In genomic region chr22:20949698-20950183, GRCh38 we compare ENCODE assay signal across 23 cellular contexts. TPM values are rescaled to one million over a fixed set of nuclear protein-coding genes. Genes with fewer than 3 reads are reported as not detected.
DNase-seq lines count a peak whose midpoint lies in the region; ATAC-seq, FAIRE-seq and TF ChIP-seq lines count a peak whose summit lies in the region.
"Had no signal": no experiment of that assay in that cellular context is flagged by ENCODE, and none has a peak within 500 bp of the region (broad histone marks: within the 10 kb centered on the region; RNA-seq: fewer than 3 reads in every experiment).

No MANE protein-coding gene starts in this region.

- dilution Hi-C loops in keratinocyte (cut with MboI; ENCODE audit: extremely low pct_ligation_motif_present, low sequenced_read_pairs): no loop called here

- no peak overlapping the region for H2BK120ac ChIP-seq in mesendoderm (ENCODE audit: low read depth, low read length)

- no peaks in the 10 kb centered on the region for H3K27me3 Mint-ChIP-seq in activated naive CD4-positive, alpha-beta T cell treated with anti-CD3 and anti-CD28 coated beads, Interleukin-2, amount 10 ng/mL, durations not matched to agents 7 days and 5 days
- no peaks in the 10 kb centered on the region for H3K27me3 Mint-ChIP-seq in activated naive CD4-positive, alpha-beta T cell treated with anti-CD3 and anti-CD28 coated beads for 36 hours (ENCODE audit: low read depth)
- no peaks in the 10 kb centered on the region for H3K27me3 Mint-ChIP-seq in T-helper 17 cell
- H3K27me3 Mint-ChIP-seq: activated naive CD4-positive, alpha-beta T cell treated with anti-CD3 and anti-CD28 coated beads, Interleukin-2, amount 50 U/mL, for 24 hours had no signal

- H3K4me1 Mint-ChIP-seq in activated naive CD4-positive, alpha-beta T cell treated with anti-CD3 and anti-CD28 coated beads, Interleukin-2, amount 10 ng/mL, durations not matched to agents 7 days and 5 days: peaks cover 35% of the 10 kb centered on the region
- peaks cover 36% of the 10 kb centered on the region for H3K4me1 Mint-ChIP-seq in activated naive CD4-positive, alpha-beta T cell treated with anti-CD3 and anti-CD28 coated beads for 36 hours (ENCODE audit: low read depth)
- peaks cover 22% of the 10 kb centered on the region for H3K4me1 Mint-ChIP-seq in T-helper 17 cell

- no peak overlapping the region for H2BK5ac ChIP-seq in mesendoderm (ENCODE audit: low read length)

- FAIRE-seq in keratinocyte (lab: Jason Lieb, UNC): no peak
- FAIRE-seq: endometrium had no signal

- H3K23ac ChIP-seq in mesendoderm (ENCODE audit: low read length): no peak overlapping the region

- H3K4me1 ChIP-seq in keratinocyte (ENCODE audit: control insufficient read depth, extremely low read depth, insufficient read depth, low read length) (peaks cover 61% of the 10 kb centered on the region), smooth muscle cell (ENCODE audit: low read depth) (no peaks in the 10 kb centered on the region), OCI-LY7 (ENCODE audit: insufficient read depth, low read length, poor library complexity, severe bottlenecking) (no peaks in the 10 kb centered on the region), mesendoderm (ENCODE audit: control insufficient read depth, low read depth, low read length) (no peaks in the 10 kb centered on the region), uterus (no peaks in the 10 kb centered on the region)

- H3K9me3 Mint-ChIP-seq in activated naive CD4-positive, alpha-beta T cell treated with anti-CD3 and anti-CD28 coated beads, Interleukin-2, amount 10 ng/mL, durations not matched to agents 7 days and 5 days: no peaks in the 10 kb centered on the region
- H3K9me3 Mint-ChIP-seq in activated naive CD4-positive, alpha-beta T cell treated with anti-CD3 and anti-CD28 coated beads for 36 hours: no peaks in the 10 kb centered on the region
- H3K9me3 Mint-ChIP-seq: activated naive CD4-positive, alpha-beta T cell treated with anti-CD3 and anti-CD28 coated beads, Interleukin-2, amount 50 U/mL, for 24 hours had no signal

- no peak for DNase-seq in activated naive CD4-positive, alpha-beta T cell treated with anti-CD3 and anti-CD28 coated beads, Interleukin-2, amount 10 ng/mL, durations not matched to agents 7 days and 5 days
- DNase-seq in activated naive CD4-positive, alpha-beta T cell treated with anti-CD3 and anti-CD28 coated beads for 36 hours: no peak
- DNase-seq in T-helper 17 cell: no peak
- DNase-seq in keratinocyte (ENCODE audit: low read depth, low spot score): no peak
- DNase-seq in smooth muscle cell (lab: John Stamatoyannopoulos, UW; ENCODE audit: unreplicated experiment): no peak
- DNase-seq in OCI-LY7 (ENCODE audit: low spot score): no peak
- no peak for DNase-seq in mesendoderm
- no peak for DNase-seq in uterus
- DNase-seq: activated T-cell treated with anti-CD3 and anti-CD28 coated beads, Interleukin-2, amount 50 U/mL, for 1 hour; DMS153; GDM1; left lung; NCI-H1417 treated with DMSO at 0.1 percent for 48 hours; NCI-H524; occipital lobe; right cardiac atrium; Right ventricle myocardium superior; substantia nigra; SW 1271 had no signal

- H2BK15ac ChIP-seq in mesendoderm (replicated peaks; ENCODE audit: low read depth): no peak overlapping the region

- H3K27ac Mint-ChIP-seq in activated naive CD4-positive, alpha-beta T cell treated with anti-CD3 and anti-CD28 coated beads, Interleukin-2, amount 10 ng/mL, durations not matched to agents 7 days and 5 days: peak overlapping the region; percentile 68
- H3K27ac Mint-ChIP-seq in activated naive CD4-positive, alpha-beta T cell treated with anti-CD3 and anti-CD28 coated beads for 36 hours: no peak overlapping the region
- H3K27ac Mint-ChIP-seq in T-helper 17 cell: peak overlapping the region; percentile 4
- H3K27ac Mint-ChIP-seq: activated naive CD4-positive, alpha-beta T cell treated with anti-CD3 and anti-CD28 coated beads, Interleukin-2, amount 50 U/mL, for 24 hours had no signal

- H3K9me1 ChIP-seq in keratinocyte (ENCODE audit: control insufficient read depth, extremely low read depth, insufficient read depth, low read length): no peaks in the 10 kb centered on the region

- H2AFZ ChIP-seq in keratinocyte (ENCODE audit: control insufficient read depth, low read length) (no peak overlapping the region), smooth muscle cell (ENCODE audit: low read depth) (no peak overlapping the region), OCI-LY7 (ENCODE audit: low read length) (no peak overlapping the region)

- no peak overlapping the region for H3K4me3 ChIP-seq in keratinocyte (ENCODE audit: control insufficient read depth in 2 of 3, extremely low read depth in 1 of 3, insufficient read depth in 2 of 3, low read depth in 1 of 3, low read length in 3 of 3)
- H3K4me3 ChIP-seq in smooth muscle cell: no peak overlapping the region
- H3K4me3 ChIP-seq in OCI-LY7 (ENCODE audit: low read depth, low read length, poor library complexity, severe bottlenecking): no peak overlapping the region
- H3K4me3 ChIP-seq in mesendoderm (ENCODE audit: low read length): no peak overlapping the region
- no peak overlapping the region for H3K4me3 ChIP-seq in uterus
- H3K4me3 ChIP-seq: left lung, mucosa of descending colon had no signal

- CTCF ChIA-PET in activated naive CD4-positive, alpha-beta T cell treated with anti-CD3 and anti-CD28 coated beads, Interleukin-2, amount 10 ng/mL, durations not matched to agents 7 days and 5 days (lab: Charles Lee): no interaction called here
- CTCF ChIA-PET in activated naive CD4-positive, alpha-beta T cell treated with anti-CD3 and anti-CD28 coated beads for 36 hours (lab: Charles Lee): no interaction called here
- CTCF ChIA-PET in OCI-LY7 (lab: Charles Lee; ENCODE audit: unreplicated experiment): no interaction called here

- H3K79me2 ChIP-seq in keratinocyte (ENCODE audit: control insufficient read depth, insufficient read depth, low read length) (peaks cover 78% of the 10 kb centered on the region), smooth muscle cell (ENCODE audit: low read depth) (peaks cover 61% of the 10 kb centered on the region), OCI-LY7 (ENCODE audit: insufficient read depth, low read depth, low read length) (peaks cover 55% of the 10 kb centered on the region), mesendoderm (ENCODE audit: control insufficient read depth, insufficient read depth, low read length) (peaks cover 46% of the 10 kb centered on the region)

- no peak overlapping the region for H3K4me3 Mint-ChIP-seq in activated naive CD4-positive, alpha-beta T cell treated with anti-CD3 and anti-CD28 coated beads, Interleukin-2, amount 10 ng/mL, durations not matched to agents 7 days and 5 days
- no peak overlapping the region for H3K4me3 Mint-ChIP-seq in activated naive CD4-positive, alpha-beta T cell treated with anti-CD3 and anti-CD28 coated beads for 36 hours
- H3K4me3 Mint-ChIP-seq in T-helper 17 cell: no peak overlapping the region
- H3K4me3 Mint-ChIP-seq: activated naive CD4-positive, alpha-beta T cell treated with anti-CD3 and anti-CD28 coated beads, Interleukin-2, amount 50 U/mL, for 24 hours had no signal

- no peak overlapping the region for H3K18ac ChIP-seq in mesendoderm (ENCODE audit: low read length)

- no peak overlapping the region for H3K4ac ChIP-seq in mesendoderm (ENCODE audit: low read depth, low read length)

- H3K56ac ChIP-seq in mesendoderm (ENCODE audit: low read length): no peak overlapping the region

- TF ChIP-seq POLR2A in uterus (IDR thresholded peaks at IDR 0.05): no peak

- TF ChIP-seq CTCF in keratinocyte (optimal IDR thresholded peaks at IDR 0.05 in 1 of 3, IDR thresholded peaks at IDR 0.05 in 1 of 3, conservative IDR thresholded peaks at IDR 0.05 in 1 of 3; ENCODE audit: extremely low read depth in 1 of 3, insufficient read depth in 2 of 3, low read length in 3 of 3) (no peak), smooth muscle cell (IDR thresholded peaks at IDR 0.05; ENCODE audit: borderline replicate concordance, insufficient read depth, poor library complexity, severe bottlenecking) (no peak), OCI-LY7 (conservative IDR thresholded peaks at IDR 0.05; ENCODE audit: low read length) (no peak), uterus (IDR thresholded peaks at IDR 0.05) (no peak)

- no peak overlapping the region for H3K9ac ChIP-seq in keratinocyte (ENCODE audit: control insufficient read depth, extremely low read depth, insufficient read depth, low read length)
- H3K9ac ChIP-seq in smooth muscle cell (ENCODE audit: low read depth): no peak overlapping the region
- H3K9ac ChIP-seq in mesendoderm (ENCODE audit: low read length): no peak overlapping the region

- no peak overlapping the region for H2AK5ac ChIP-seq in mesendoderm (ENCODE audit: low read length)

- peaks cover 22% of the 10 kb centered on the region for H3K79me1 ChIP-seq in mesendoderm (ENCODE audit: low read length)

- H3K9me3 ChIP-seq in T-helper 17 cell (ENCODE audit: control insufficient read depth, low read length, poor library complexity, severe bottlenecking) (no peaks in the 10 kb centered on the region), keratinocyte (ENCODE audit: control insufficient read depth, low read depth, low read length) (no peaks in the 10 kb centered on the region), smooth muscle cell (replicated peaks; ENCODE audit: low read depth) (no peaks in the 10 kb centered on the region), OCI-LY7 (ENCODE audit: low read length) (no peaks in the 10 kb centered on the region), uterus (no peaks in the 10 kb centered on the region)
- H3K9me3 ChIP-seq: left lung, mucosa of descending colon had no signal

- no peak overlapping the region for H4K5ac ChIP-seq in mesendoderm (ENCODE audit: low read length)

- H3K4me2 ChIP-seq in keratinocyte (ENCODE audit: control insufficient read depth, extremely low read depth, insufficient read depth, low read depth, low read length): no peak overlapping the region
- no peak overlapping the region for H3K4me2 ChIP-seq in smooth muscle cell
- no peak overlapping the region for H3K4me2 ChIP-seq in OCI-LY7 (ENCODE audit: low read length)
- H3K4me2 ChIP-seq in mesendoderm (ENCODE audit: low read length): no peak overlapping the region

- POLR2A ChIA-PET in OCI-LY7 (lab: Charles Lee): interaction anchor here (0.5 kb wide), 1 partner anchor 32 kb away, joined by 3 read pairs; no protein-coding TSS in a partner anchor

- intact Hi-C loops in activated naive CD4-positive, alpha-beta T cell treated with anti-CD3 and anti-CD28 coated beads for 36 hours (cut with micrococcal nuclease): loop anchor here (10.0 kb wide), 1 partner anchor 135 kb away; no protein-coding TSS in a partner anchor
- intact Hi-C loops in OCI-LY7 (cut with micrococcal nuclease; ENCODE audit: unreplicated experiment): no loop called here
- intact Hi-C loops in uterus (cut with DNase I; ENCODE audit: low total_unique reads): no loop called here

- whole genome bisulfite sequencing in smooth muscle cell (ENCODE audit: low lambda C conversion rate): 86% methylated on average over 13 of the region's 13 CpGs
- WGBS in mesendoderm (ENCODE audit: extremely low coverage, insufficient coverage, low lambda C conversion rate): no CpG with 5 or more reads among the region's 13 CpGs

- no peak for ATAC-seq in T-helper 17 cell
- ATAC-seq: right cardiac atrium had no signal

- BruUV-seq in OCI-LY7 (replicated peaks; lab: Mats Ljungman, UMichigan): no TSS peak

- no peaks in the 10 kb centered on the region for H3K9me2 ChIP-seq in OCI-LY7 (ENCODE audit: insufficient read depth, low read length)

- no peaks in the 10 kb centered on the region for H3K27me3 ChIP-seq in keratinocyte (ENCODE audit: control insufficient read depth, extremely low read depth, insufficient read depth, low read length)
- no peaks in the 10 kb centered on the region for H3K27me3 ChIP-seq in smooth muscle cell (ENCODE audit: low read depth)
- no peaks in the 10 kb centered on the region for H3K27me3 ChIP-seq in mesendoderm (ENCODE audit: insufficient read depth, low read length, poor library complexity)
- H3K27me3 ChIP-seq in uterus: no peaks in the 10 kb centered on the region
- H3K27me3 ChIP-seq: left lung had no signal

- H3K36me3 Mint-ChIP-seq in activated naive CD4-positive, alpha-beta T cell treated with anti-CD3 and anti-CD28 coated beads, Interleukin-2, amount 10 ng/mL, durations not matched to agents 7 days and 5 days: peaks cover 52% of the 10 kb centered on the region
- peaks cover 24% of the 10 kb centered on the region for H3K36me3 Mint-ChIP-seq in activated naive CD4-positive, alpha-beta T cell treated with anti-CD3 and anti-CD28 coated beads for 36 hours (ENCODE audit: low read depth)
- H3K36me3 Mint-ChIP-seq in T-helper 17 cell (ENCODE audit: low read depth): peaks cover 4% of the 10 kb centered on the region
- H3K36me3 Mint-ChIP-seq: activated naive CD4-positive, alpha-beta T cell treated with anti-CD3 and anti-CD28 coated beads, Interleukin-2, amount 50 U/mL, for 24 hours had no signal

- peaks cover 4% of the 10 kb centered on the region for H4K20me1 ChIP-seq in keratinocyte (ENCODE audit: control insufficient read depth, extremely low read depth, insufficient read depth, low read length)
- H4K20me1 ChIP-seq in smooth muscle cell (ENCODE audit: low read depth): peaks cover 97% of the 10 kb centered on the region
- peaks cover 19% of the 10 kb centered on the region; the same call in 1 of the 2 replicates for H4K20me1 ChIP-seq in OCI-LY7 (ENCODE audit: insufficient read depth, low read length)

- no peak overlapping the region for H4K8ac ChIP-seq in mesendoderm (ENCODE audit: low read depth, low read length)

- H3K36me3 ChIP-seq in keratinocyte (ENCODE audit: control insufficient read depth in 2 of 2, extremely low read depth in 1 of 2, insufficient read depth in 2 of 2, low read length in 2 of 2) (peaks cover 11 to 42% of the 10 kb centered on the region in 2 experiments), smooth muscle cell (ENCODE audit: low read depth) (no peaks in the 10 kb centered on the region), OCI-LY7 (ENCODE audit: insufficient read depth, low read length) (peaks cover 90% of the 10 kb centered on the region), mesendoderm (ENCODE audit: control insufficient read depth, insufficient read depth, low read length) (peaks cover 6% of the 10 kb centered on the region), uterus (no peaks in the 10 kb centered on the region)

- H3K27ac ChIP-seq in keratinocyte (ENCODE audit: control insufficient read depth, insufficient read depth, low read length) (peak overlapping the region; percentile 23), smooth muscle cell (ENCODE audit: low read depth) (peak overlapping the region; percentile 52), OCI-LY7 (ENCODE audit: low read depth, low read length, poor library complexity, severe bottlenecking) (no peak overlapping the region), mesendoderm (ENCODE audit: low read depth, low read length) (no peak overlapping the region), uterus (no peak overlapping the region)
- H3K27ac ChIP-seq: C4-2B, left lung had no signal

- peaks cover 20% of the 10 kb centered on the region for H3F3A ChIP-seq in smooth muscle cell (ENCODE audit: low read depth)

RNA-seq across cellular contexts. Expression of gene AIFM3, which starts 17.3 kb away (rescaled TPM):
- total RNA-seq in activated naive CD4-positive, alpha-beta T cell treated with anti-CD3 and anti-CD28 coated beads for 36 hours: under 1 TPM; 0.07 to 0.10 TPM
- total RNA-seq in T-helper 17 cell (1 to 10 TPM in 1 of 2 donors, under 1 TPM in 1; 0.34 to 1.2 TPM), smooth muscle cell (0.85 and 0.94 TPM in 2 replicates), OCI-LY7 (2022) (not detected in 2 replicates), uterus (1 to 10 TPM in 2 of 4 donors, not detected in 2; 3.2 to 3.4 TPM)
- polyA plus RNA-seq in keratinocyte (0.56 to 1.1 TPM (median 0.59 TPM) in 3 replicates), smooth muscle cell (0.13 TPM in 1 of 2 replicates, not detected in the other)
- 0.36 TPM for polyA plus RNA-seq in keratinocyte (2011; ENCODE audit: low read depth)
- 0.39 and 1.1 TPM in 2 replicates for polyA plus RNA-seq in keratinocyte (2011; cell fraction: cytosol; rRNA removed)
- 3.4 and 5.3 TPM in 2 replicates for polyA plus RNA-seq in keratinocyte (2011; cell fraction: nucleus; rRNA removed)
- polyA plus RNA-seq in keratinocyte (2012; ENCODE audit: low replicate concordance): 0.62 and 0.69 TPM in 2 replicates
- 0.29 to 0.30 TPM in 2 of 3 replicates, not detected in the other for polyA minus RNA-seq in keratinocyte
- polyA minus RNA-seq in keratinocyte (2011; cell fraction: cytosol; rRNA and poly(A)+ RNA removed): 1.7 TPM
- 1.2 and 1.4 TPM in 2 replicates for polyA minus RNA-seq in keratinocyte (2011; cell fraction: nucleus; rRNA and poly(A)+ RNA removed)
- total RNA-seq in OCI-LY7 (2014; rRNA removed; shearing (Covaris generic)): 0.47 TPM in 1 of 2 replicates, not detected in the other
- polyA plus RNA-seq in mesendoderm (2013, experiment 1 of 2): 0.11 TPM
- polyA plus RNA-seq in mesendoderm (2013, experiment 2 of 2): 0.27 TPM

RNA-seq across cellular contexts. Expression of gene LZTR1, which starts 32.4 kb away (rescaled TPM):
- total RNA-seq in activated naive CD4-positive, alpha-beta T cell treated with anti-CD3 and anti-CD28 coated beads for 36 hours: 10 to 100 TPM; 23.1 to 27.4 TPM
- 10 to 100 TPM; 49.4 to 59.3 TPM for total RNA-seq in T-helper 17 cell
- polyA plus RNA-seq in keratinocyte: 36.3 to 41.6 TPM (median 37.0 TPM) in 3 replicates
- 62.8 TPM for polyA plus RNA-seq in keratinocyte (2011; ENCODE audit: low read depth)
- polyA plus RNA-seq in keratinocyte (2011; cell fraction: cytosol; rRNA removed): 16.8 and 24.3 TPM in 2 replicates
- 197 and 198 TPM in 2 replicates for polyA plus RNA-seq in keratinocyte (2011; cell fraction: nucleus; rRNA removed)
- 21.9 and 28.0 TPM in 2 replicates for polyA plus RNA-seq in keratinocyte (2012; ENCODE audit: low replicate concordance)
- 41.7 to 114 TPM (median 62.4 TPM) in 3 replicates for polyA minus RNA-seq in keratinocyte
- 21.5 TPM for polyA minus RNA-seq in keratinocyte (2011; cell fraction: cytosol; rRNA and poly(A)+ RNA removed)
- polyA minus RNA-seq in keratinocyte (2011; cell fraction: nucleus; rRNA and poly(A)+ RNA removed): 54.1 and 60.0 TPM in 2 replicates
- 28.1 and 34.2 TPM in 2 replicates for total RNA-seq in smooth muscle cell
- 43.9 and 49.7 TPM in 2 replicates for polyA plus RNA-seq in smooth muscle cell
- 46.8 and 48.3 TPM in 2 replicates for total RNA-seq in OCI-LY7 (2014; rRNA removed; shearing (Covaris generic))
- 54.9 and 61.8 TPM in 2 replicates for total RNA-seq in OCI-LY7 (2022)
- polyA plus RNA-seq in mesendoderm (2013, experiment 1 of 2): 11.8 TPM
- polyA plus RNA-seq in mesendoderm (2013, experiment 2 of 2): 11.9 TPM
- 10 to 100 TPM; 18.2 to 73.7 (median 56.1) TPM for total RNA-seq in uterus

RNA-seq across cellular contexts. Expression of gene CRKL, which starts 32.5 kb away (rescaled TPM):
- 10 to 100 TPM; 60.5 to 62.2 TPM for total RNA-seq in activated naive CD4-positive, alpha-beta T cell treated with anti-CD3 and anti-CD28 coated beads for 36 hours
- total RNA-seq in T-helper 17 cell: 10 to 100 TPM; 40.0 to 57.0 TPM
- 25.0 to 33.4 TPM (median 32.1 TPM) in 3 replicates for polyA plus RNA-seq in keratinocyte
- polyA plus RNA-seq in keratinocyte (2011; ENCODE audit: low read depth): 20.1 TPM
- 25.7 and 32.5 TPM in 2 replicates for polyA plus RNA-seq in keratinocyte (2011; cell fraction: cytosol; rRNA removed)
- 45.7 and 47.1 TPM in 2 replicates for polyA plus RNA-seq in keratinocyte (2011; cell fraction: nucleus; rRNA removed)
- polyA plus RNA-seq in keratinocyte (2012; ENCODE audit: low replicate concordance): 38.4 and 43.5 TPM in 2 replicates
- polyA minus RNA-seq in keratinocyte: 38.7 to 48.3 TPM (median 46.5 TPM) in 3 replicates
- 36.8 TPM for polyA minus RNA-seq in keratinocyte (2011; cell fraction: cytosol; rRNA and poly(A)+ RNA removed)
- polyA minus RNA-seq in keratinocyte (2011; cell fraction: nucleus; rRNA and poly(A)+ RNA removed): 26.8 and 44.1 TPM in 2 replicates
- total RNA-seq in smooth muscle cell: 40.9 TPM in 2 replicates
- 25.1 and 26.6 TPM in 2 replicates for polyA plus RNA-seq in smooth muscle cell
- 47.5 and 57.7 TPM in 2 replicates for total RNA-seq in OCI-LY7 (2014; rRNA removed; shearing (Covaris generic))
- total RNA-seq in OCI-LY7 (2022): 70.9 and 73.4 TPM in 2 replicates
- 53.0 TPM for polyA plus RNA-seq in mesendoderm (2013, experiment 1 of 2)
- 54.6 TPM for polyA plus RNA-seq in mesendoderm (2013, experiment 2 of 2)
- total RNA-seq in uterus: 10 to 100 TPM; 29.4 to 74.2 (median 57.6) TPM

RNA-seq across cellular contexts. Expression of gene THAP7, which starts 52.2 kb away (rescaled TPM):
- 10 to 100 TPM; 20.4 to 21.2 TPM for total RNA-seq in activated naive CD4-positive, alpha-beta T cell treated with anti-CD3 and anti-CD28 coated beads for 36 hours
- total RNA-seq in T-helper 17 cell: 10 to 100 TPM; 41.5 to 55.6 TPM
- polyA plus RNA-seq in keratinocyte: 10.4 to 14.8 TPM (median 14.2 TPM) in 3 replicates
- 11.7 TPM for polyA plus RNA-seq in keratinocyte (2011; ENCODE audit: low read depth)
- polyA plus RNA-seq in keratinocyte (2011; cell fraction: cytosol; rRNA removed): 5.6 and 10.7 TPM in 2 replicates
- 11.0 and 12.6 TPM in 2 replicates for polyA plus RNA-seq in keratinocyte (2011; cell fraction: nucleus; rRNA removed)
- polyA plus RNA-seq in keratinocyte (2012; ENCODE audit: low replicate concordance): 7.7 and 14.4 TPM in 2 replicates
- 4.3 to 6.5 TPM (median 6.4 TPM) in 3 replicates for polyA minus RNA-seq in keratinocyte
- 6.7 TPM for polyA minus RNA-seq in keratinocyte (2011; cell fraction: cytosol; rRNA and poly(A)+ RNA removed)
- polyA minus RNA-seq in keratinocyte (2011; cell fraction: nucleus; rRNA and poly(A)+ RNA removed): 3.2 and 4.9 TPM in 2 replicates
- total RNA-seq in smooth muscle cell: 16.6 and 28.0 TPM in 2 replicates
- polyA plus RNA-seq in smooth muscle cell: 26.8 and 38.6 TPM in 2 replicates
- 60.4 and 73.0 TPM in 2 replicates for total RNA-seq in OCI-LY7 (2014; rRNA removed; shearing (Covaris generic))
- total RNA-seq in OCI-LY7 (2022): 35.8 and 36.3 TPM in 2 replicates
- 21.8 TPM for polyA plus RNA-seq in mesendoderm (2013, experiment 1 of 2)
- 21.7 TPM for polyA plus RNA-seq in mesendoderm (2013, experiment 2 of 2)
- 10 to 100 TPM; 16.2 to 45.9 (median 30.9) TPM for total RNA-seq in uterus

Comparison
In these comparisons a context has a peak if more than half of its experiments do, and no peak if none do; other contexts are left out.
1. H3K27ac ChIP-seq: peak in keratinocyte (single experiment) and smooth muscle cell (single experiment); none in OCI-LY7 (single experiment), mesendoderm (single experiment) and uterus (0 of 2).